ENCODE assay signal across 1 cellular context in genomic region chr2:232330068-232330999, GRCh38.
TF ChIP-seq lines count a peak whose summit lies in the region.

No MANE protein-coding gene starts in this region.

TF ChIP-seq in GM23338, 12 proteins besides CTCF, POLR2A, EP300 and RAD21 (continued from another document):
- TF ChIP-seq NANOG (IDR thresholded peaks at IDR 0.05; ENCODE audit: borderline replicate concordance) (no peak), JUNB (IDR thresholded peaks at IDR 0.05; ENCODE audit: unreplicated experiment) (no peak), EZH2phosphoT487 (IDR thresholded peaks at IDR 0.05; ENCODE audit: unreplicated experiment) (no peak), ZNF114 (CRISPR knock-in tag; IDR thresholded peaks at IDR 0.05) (no peak), STAT1 (IDR thresholded peaks at IDR 0.05; ENCODE audit: unreplicated experiment) (no peak), REST (IDR thresholded peaks at IDR 0.05; ENCODE audit: unreplicated experiment) (no peak)
- TF ChIP-seq, protein P1, sequence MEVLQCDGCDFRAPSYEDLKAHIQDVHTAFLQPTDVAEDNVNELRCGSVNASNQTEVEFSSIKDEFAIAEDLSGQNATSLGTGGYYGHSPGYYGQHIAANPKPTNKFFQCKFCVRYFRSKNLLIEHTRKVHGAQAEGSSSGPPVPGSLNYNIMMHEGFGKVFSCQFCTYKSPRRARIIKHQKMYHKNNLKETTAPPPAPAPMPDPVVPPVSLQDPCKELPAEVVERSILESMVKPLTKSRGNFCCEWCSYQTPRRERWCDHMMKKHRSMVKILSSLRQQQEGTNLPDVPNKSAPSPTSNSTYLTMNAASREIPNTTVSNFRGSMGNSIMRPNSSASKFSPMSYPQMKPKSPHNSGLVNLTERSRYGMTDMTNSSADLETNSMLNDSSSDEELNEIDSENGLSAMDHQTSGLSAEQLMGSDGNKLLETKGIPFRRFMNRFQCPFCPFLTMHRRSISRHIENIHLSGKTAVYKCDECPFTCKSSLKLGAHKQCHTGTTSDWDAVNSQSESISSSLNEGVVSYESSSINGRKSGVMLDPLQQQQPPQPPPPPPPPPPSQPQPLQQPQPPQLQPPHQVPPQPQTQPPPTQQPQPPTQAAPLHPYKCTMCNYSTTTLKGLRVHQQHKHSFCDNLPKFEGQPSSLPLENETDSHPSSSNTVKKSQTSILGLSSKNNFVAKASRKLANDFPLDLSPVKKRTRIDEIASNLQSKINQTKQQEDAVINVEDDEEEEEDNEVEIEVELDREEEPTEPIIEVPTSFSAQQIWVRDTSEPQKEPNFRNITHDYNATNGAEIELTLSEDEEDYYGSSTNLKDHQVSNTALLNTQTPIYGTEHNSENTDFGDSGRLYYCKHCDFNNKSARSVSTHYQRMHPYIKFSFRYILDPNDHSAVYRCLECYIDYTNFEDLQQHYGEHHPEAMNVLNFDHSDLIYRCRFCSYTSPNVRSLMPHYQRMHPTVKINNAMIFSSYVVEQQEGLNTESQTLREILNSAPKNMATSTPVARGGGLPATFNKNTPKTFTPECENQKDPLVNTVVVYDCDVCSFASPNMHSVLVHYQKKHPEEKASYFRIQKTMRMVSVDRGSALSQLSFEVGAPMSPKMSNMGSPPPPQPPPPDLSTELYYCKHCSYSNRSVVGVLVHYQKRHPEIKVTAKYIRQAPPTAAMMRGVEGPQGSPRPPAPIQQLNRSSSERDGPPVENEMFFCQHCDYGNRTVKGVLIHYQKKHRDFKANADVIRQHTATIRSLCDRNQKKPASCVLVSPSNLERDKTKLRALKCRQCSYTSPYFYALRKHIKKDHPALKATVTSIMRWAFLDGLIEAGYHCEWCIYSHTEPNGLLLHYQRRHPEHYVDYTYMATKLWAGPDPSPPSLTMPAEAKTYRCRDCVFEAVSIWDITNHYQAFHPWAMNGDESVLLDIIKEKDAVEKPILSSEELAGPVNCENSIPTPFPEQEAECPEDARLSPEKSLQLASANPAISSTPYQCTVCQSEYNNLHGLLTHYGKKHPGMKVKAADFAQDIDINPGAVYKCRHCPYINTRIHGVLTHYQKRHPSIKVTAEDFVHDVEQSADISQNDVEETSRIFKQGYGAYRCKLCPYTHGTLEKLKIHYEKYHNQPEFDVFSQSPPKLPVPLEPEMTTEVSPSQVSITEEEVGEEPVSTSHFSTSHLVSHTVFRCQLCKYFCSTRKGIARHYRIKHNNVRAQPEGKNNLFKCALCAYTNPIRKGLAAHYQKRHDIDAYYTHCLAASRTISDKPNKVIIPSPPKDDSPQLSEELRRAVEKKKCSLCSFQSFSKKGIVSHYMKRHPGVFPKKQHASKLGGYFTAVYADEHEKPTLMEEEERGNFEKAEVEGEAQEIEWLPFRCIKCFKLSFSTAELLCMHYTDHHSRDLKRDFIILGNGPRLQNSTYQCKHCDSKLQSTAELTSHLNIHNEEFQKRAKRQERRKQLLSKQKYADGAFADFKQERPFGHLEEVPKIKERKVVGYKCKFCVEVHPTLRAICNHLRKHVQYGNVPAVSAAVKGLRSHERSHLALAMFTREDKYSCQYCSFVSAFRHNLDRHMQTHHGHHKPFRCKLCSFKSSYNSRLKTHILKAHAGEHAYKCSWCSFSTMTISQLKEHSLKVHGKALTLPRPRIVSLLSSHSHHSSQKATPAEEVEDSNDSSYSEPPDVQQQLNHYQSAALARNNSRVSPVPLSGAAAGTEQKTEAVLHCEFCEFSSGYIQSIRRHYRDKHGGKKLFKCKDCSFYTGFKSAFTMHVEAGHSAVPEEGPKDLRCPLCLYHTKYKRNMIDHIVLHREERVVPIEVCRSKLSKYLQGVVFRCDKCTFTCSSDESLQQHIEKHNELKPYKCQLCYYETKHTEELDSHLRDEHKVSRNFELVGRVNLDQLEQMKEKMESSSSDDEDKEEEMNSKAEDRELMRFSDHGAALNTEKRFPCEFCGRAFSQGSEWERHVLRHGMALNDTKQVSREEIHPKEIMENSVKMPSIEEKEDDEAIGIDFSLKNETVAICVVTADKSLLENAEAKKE (CRISPR knock-in tag; IDR thresholded peaks at IDR 0.05): no peak
